Comparison of ENCODE assay signal across 16 cellular contexts in genomic region chr1:147245586-147246021, GRCh38. TPM values are rescaled to one million over a fixed set of nuclear protein-coding genes. Genes with fewer than 3 reads are reported as not detected.
DNase-seq lines count a peak whose midpoint lies in the region; ATAC-seq and TF ChIP-seq lines count a peak whose summit lies in the region.
"Had no signal": no experiment of that assay in that cellular context is flagged by ENCODE, and none has a peak within 500 bp of the region (broad histone marks: within the 10 kb centered on the region; RNA-seq: fewer than 3 reads in every experiment).

No MANE protein-coding gene starts in this region.

- H3K27ac ChIP-seq in HEK293 (ENCODE audit: extremely low read depth, low read depth, low read length), result no peak overlapping the region
- H3K27ac ChIP-seq: brain microvascular endothelial cell, dorsolateral prefrontal cortex, pancreas had no signal

- H3K9me3 Mint-ChIP-seq in CD14-positive monocyte, result no peaks in the 10 kb centered on the region

- intact Hi-C loops in CD14-positive monocyte (cut with micrococcal nuclease), result loop anchor here in 1 of 2 donors (10.0 kb wide), 1 partner anchor 161 kb away; no protein-coding TSS in a partner anchor

- TF ChIP-seq CTCF in CD14-positive monocyte (IDR thresholded peaks at IDR 0.05) (no peak), HEK293 (tag by site-specific recombination; IDR thresholded peaks at IDR 0.05) (no peak)

- H3K36me3 ChIP-seq in HEK293 (ENCODE audit: control insufficient read depth in 2 of 2, insufficient read depth in 1 of 2, low read length in 2 of 2), result peaks cover 0 to 4% of the 10 kb centered on the region in 2 experiments; a peak in 1 of 3 replicates
- H3K36me3 ChIP-seq: brain microvascular endothelial cell, pancreas had no signal

- ATAC-seq in HG03097 (IDR thresholded peaks at IDR 0.05; ENCODE audit: low FRiP score, unreplicated experiment), result no peak
- no peak for ATAC-seq in GM19455 (IDR thresholded peaks at IDR 0.05; ENCODE audit: unreplicated experiment)
- ATAC-seq: HCT116, pancreas had no signal

- peaks cover 0 to 2% of the 10 kb centered on the region in 2 donors for H3K36me3 Mint-ChIP-seq in CD14-positive monocyte

- no peaks in the 10 kb centered on the region for H3K27me3 Mint-ChIP-seq in CD14-positive monocyte (ENCODE audit: low read depth in 3 of 3)

- no peak for TF ChIP-seq POLR2A in erythroblast (IDR thresholded peaks at IDR 0.05; ENCODE audit: low read length)

- CTCF ChIA-PET in HEK293 (lab: Yijun Ruan, JAX), result interaction anchor here (0.6 to 0.9 kb wide), 2 partner anchors 9 to 11 kb away, joined by 3 read pairs; no protein-coding TSS in a partner anchor

- DNase-seq in CD14-positive monocyte (ENCODE audit: low spot score), result no peak
- DNase-seq in SIG-M5 treated with dmso at 0.1 percent for 504 hours (lab: John Stamatoyannopoulos, UW; ENCODE audit: unreplicated experiment), result peak; percentile 76
- peak; percentile 47 to 58 for DNase-seq in erythroblast (lab: John Stamatoyannopoulos, UW)
- no peak for DNase-seq in NOMO-1 treated with dmso at 0.1 percent for 144 hours (lab: John Stamatoyannopoulos, UW; ENCODE audit: unreplicated experiment)
- DNase-seq: activated naive CD4-positive, alpha-beta T cell; brain microvascular endothelial cell; DMS79 treated with DMSO at 0.1 percent for 48 hours; dorsolateral prefrontal cortex; hippocampal formation; NCI-H2029 treated with DMSO at 0.1 percent for 48 hours; pancreas; stimulated activated naive CD4-positive, alpha-beta T cell treated with Interleukin-2 at 50 U/mL for 16 hours had no signal

- H3K4me3 ChIP-seq in HEK293 (ENCODE audit: low read depth, low read length), result no peak overlapping the region
- H3K4me3 ChIP-seq: dorsolateral prefrontal cortex, pancreas had no signal

- H3K27ac Mint-ChIP-seq in CD14-positive monocyte, result peak overlapping the region in 4 of 7 donors; percentile 1 to 81 (median 21)

- no peaks in the 10 kb centered on the region for H3K9me3 ChIP-seq in HEK293 (ENCODE audit: control insufficient read depth, insufficient read depth, low read depth, low read length)
- H3K9me3 ChIP-seq: pancreas had no signal

- POLR2A ChIA-PET in HEK293 (lab: Yijun Ruan, JAX), result no interaction called here

- H3K4me1 Mint-ChIP-seq in CD14-positive monocyte, result peaks cover 44% of the 10 kb centered on the region

- H3K4me1 ChIP-seq in HEK293 (ENCODE audit: control insufficient read depth, insufficient read depth, low read length), result peaks cover 6% of the 10 kb centered on the region

- no peak overlapping the region for H3K4me3 Mint-ChIP-seq in CD14-positive monocyte

TF ChIP-seq in HEK293, 187 proteins besides CTCF, POLR2A, EP300 and RAD21:
- peak; percentile 75 for TF ChIP-seq ZNF529 (tag by site-specific recombination; IDR thresholded peaks at IDR 0.05; ENCODE audit: insufficient replicate concordance)
- peak; percentile 23; the same call in 1 of the 2 replicates for TF ChIP-seq ZBTB8A (tag by site-specific recombination; IDR thresholded peaks at IDR 0.05)
- peak; percentile 58 for TF ChIP-seq SP7 (tag by site-specific recombination; IDR thresholded peaks at IDR 0.05)
- peak; percentile 71; the same call in 1 of the 2 replicates for TF ChIP-seq ZNF121 (tag by site-specific recombination; IDR thresholded peaks at IDR 0.05)
- peak; percentile 52 for TF ChIP-seq SETDB1 (IDR thresholded peaks at IDR 0.05; ENCODE audit: insufficient read length, low read length)
- no peak for TF ChIP-seq ZSCAN5A (tag by site-specific recombination; IDR thresholded peaks at IDR 0.05)
- no peak for TF ChIP-seq ZNF175 (tag by site-specific recombination; IDR thresholded peaks at IDR 0.05)
- TF ChIP-seq ZNF558 (tag by site-specific recombination; IDR thresholded peaks at IDR 0.05), result 0 out of 2 replicates have a peak, but pooled peaks have one; percentile 14
- no peak for TF ChIP-seq ZNF248 (tag by site-specific recombination; IDR thresholded peaks at IDR 0.05)
- TF ChIP-seq ZNF335 (tag by site-specific recombination; conservative IDR thresholded peaks at IDR 0.05), result peak; percentile 49
- no peak for TF ChIP-seq ZBTB10 (tag by site-specific recombination; IDR thresholded peaks at IDR 0.05)
- TF ChIP-seq ZNF585B (tag by site-specific recombination; IDR thresholded peaks at IDR 0.05), result 0 out of 2 replicates have a peak, but pooled peaks have one; percentile 24
- peak; percentile 71 for TF ChIP-seq ZNF2 (tag by site-specific recombination; IDR thresholded peaks at IDR 0.05)
- peak; percentile 62 for TF ChIP-seq ZNF600 (tag by site-specific recombination; IDR thresholded peaks at IDR 0.05)
- TF ChIP-seq KLF7 (tag by site-specific recombination; IDR thresholded peaks at IDR 0.05; ENCODE audit: borderline replicate concordance), result no peak

RNA-seq across cellular contexts. Expression of gene CHD1L, which starts 3.1 kb away (rescaled TPM):
- polyA plus RNA-seq in CD14-positive monocyte, result 10 to 100 TPM; 13.1 to 15.2 TPM

RNA-seq across cellular contexts. Expression of gene FMO5, which starts 20.5 kb away (rescaled TPM):
- 10 to 100 TPM; 16.8 to 18.0 TPM for polyA plus RNA-seq in CD14-positive monocyte

Comparison
In these comparisons a context has a peak if more than half of its experiments do, and no peak if none do; other contexts are left out.
1. DNase-seq: peak in SIG-M5 treated with dmso at 0.1 percent for 504 hours (single experiment) and erythroblast (2 of 2); none in CD14-positive monocyte (single experiment) and NOMO-1 treated with dmso at 0.1 percent for 144 hours (single experiment).